Comparison of ENCODE assay signal across 36 cellular contexts in genomic region chrX:87098477-87098876, GRCh38.
A peak's percentile ranks its signal among the peaks of the same experiment; 100 is the strongest.
DNase-seq lines count a peak whose midpoint lies in the region; ATAC-seq, FAIRE-seq and TF ChIP-seq lines count a peak whose summit lies in the region.
"Had no signal": no experiment of that assay in that cellular context is flagged by ENCODE, and none has a peak within 500 bp of the region (broad histone marks: within the 10 kb centered on the region; RNA-seq: fewer than 3 reads in every experiment).

No MANE protein-coding gene starts in this region.

- no peaks in the 10 kb centered on the region for H3K4me1 Mint-ChIP-seq in astrocyte (ENCODE audit: low read depth, unreplicated experiment)
- H3K4me1 Mint-ChIP-seq in nephron progenitor cell: no peaks in the 10 kb centered on the region
- H3K4me1 Mint-ChIP-seq: B cell; CD14-positive monocyte; CD4-positive, alpha-beta memory T cell; CD4-positive, CD25-positive, alpha-beta regulatory T cell; CD8-positive, alpha-beta memory T cell had no signal

- H2AFZ ChIP-seq in astrocyte (ENCODE audit: low read depth, low read length): no peak overlapping the region

- H3K79me2 ChIP-seq in astrocyte (ENCODE audit: insufficient read depth, low read length): no peaks in the 10 kb centered on the region

- H3K27ac Mint-ChIP-seq in astrocyte (ENCODE audit: unreplicated experiment): no peak overlapping the region
- no peak overlapping the region for H3K27ac Mint-ChIP-seq in nephron progenitor cell
- H3K27ac Mint-ChIP-seq: B cell; CD14-positive monocyte; CD4-positive, alpha-beta memory T cell; CD4-positive, alpha-beta T cell; CD4-positive, CD25-positive, alpha-beta regulatory T cell; CD8-positive, alpha-beta memory T cell; CD8-positive, alpha-beta T cell had no signal

- H3K4me3 ChIP-seq in astrocyte (ENCODE audit: insufficient read depth, low read depth, low read length) (no peak overlapping the region), kidney (ENCODE audit: low read length in 2 of 2) (no peak overlapping the region), spleen (no peak overlapping the region)
- H3K4me3 ChIP-seq: A549; BLaER1; BLaER1 treated with 17β-estradiol and CSF1 and Interleukin-3, amounts not matched to agents 10 nM and 100 nM had no signal

- H3K9me3 Mint-ChIP-seq in astrocyte (ENCODE audit: unreplicated experiment) (no peaks in the 10 kb centered on the region), nephron progenitor cell (no peaks in the 10 kb centered on the region)

- H3K4me3 Mint-ChIP-seq in astrocyte (ENCODE audit: unreplicated experiment) (no peak overlapping the region), nephron progenitor cell (no peak overlapping the region)
- H3K4me3 Mint-ChIP-seq: B cell; CD14-positive monocyte; CD4-positive, alpha-beta memory T cell; CD4-positive, alpha-beta T cell; CD4-positive, CD25-positive, alpha-beta regulatory T cell; CD8-positive, alpha-beta memory T cell; CD8-positive, alpha-beta T cell had no signal

- no peaks in the 10 kb centered on the region for H3K36me3 ChIP-seq in astrocyte (ENCODE audit: insufficient read depth, low read length)
- no peaks in the 10 kb centered on the region for H3K36me3 ChIP-seq in kidney (ENCODE audit: control insufficient read depth in 1 of 2, insufficient read depth in 2 of 2, low read length in 2 of 2)
- no peaks in the 10 kb centered on the region for H3K36me3 ChIP-seq in spleen
- H3K36me3 ChIP-seq: BE2C; BLaER1; BLaER1 treated with 17β-estradiol and CSF1 and Interleukin-3, amounts not matched to agents 10 nM and 100 nM had no signal

- intact Hi-C loops in cardiac septum (cut with DNase I) (no loop called here), left ventricle myocardium superior (cut with micrococcal nuclease) (no loop called here), kidney (cut with DNase I) (no loop called here), spleen (cut with DNase I; ENCODE audit: low total_unique reads) (no loop called here)

- H3K4me2 ChIP-seq in astrocyte (ENCODE audit: low read length): no peak overlapping the region
- H3K4me2 ChIP-seq: A549; BLaER1; BLaER1 treated with 17β-estradiol and CSF1 and Interleukin-3, amounts not matched to agents 10 nM and 100 nM had no signal

- TF ChIP-seq CTCF in astrocyte (IDR thresholded peaks at IDR 0.05; ENCODE audit: insufficient read depth, low read depth, low read length): no peak
- TF ChIP-seq CTCF in kidney (IDR thresholded peaks at IDR 0.05; ENCODE audit: borderline replicate concordance, extremely low read depth, insufficient read depth): no peak
- TF ChIP-seq CTCF in spleen (IDR thresholded peaks at IDR 0.05 in 8 of 11, conservative IDR thresholded peaks at IDR 0.05 in 3 of 11): no peak
- no peak for TF ChIP-seq CTCF in nephron progenitor cell (IDR thresholded peaks at IDR 0.05)

- H3K27me3 ChIP-seq in astrocyte (ENCODE audit: insufficient read depth, low read length) (no peaks in the 10 kb centered on the region), spleen (replicated peaks in 1 of 7) (no peaks in the 10 kb centered on the region)
- H3K27me3 ChIP-seq: BE2C had no signal

- H3K9me3 ChIP-seq in astrocyte (ENCODE audit: insufficient read depth, low read depth, low read length) (no peaks in the 10 kb centered on the region), kidney (ENCODE audit: control insufficient read depth in 1 of 2, low read length in 2 of 2) (no peaks in the 10 kb centered on the region), spleen (no peaks in the 10 kb centered on the region)
- H3K9me3 ChIP-seq: A549, BE2C, BLaER1, Caco-2 had no signal

- TF ChIP-seq POLR2A in spleen (IDR thresholded peaks at IDR 0.05): no peak

- H3K27ac ChIP-seq in astrocyte (ENCODE audit: low read depth, low read length) (no peak overlapping the region), kidney (ENCODE audit: low read depth in 2 of 2, low read length in 2 of 2) (no peak overlapping the region), spleen (no peak overlapping the region)
- H3K27ac ChIP-seq: 22Rv1; A549; BLaER1; BLaER1 treated with 17β-estradiol and CSF1 and Interleukin-3, amounts not matched to agents 10 nM and 100 nM; C4-2B had no signal

- WGBS in spleen, 5 donors: 58 to 89% (median 77%) methylated on average over 3 of the region's 3 CpGs

- DNase-seq in cardiac septum (ENCODE audit: low spot score): peak; percentile 69
- no peak for DNase-seq in left ventricle myocardium superior
- no peak for DNase-seq in astrocyte (ENCODE audit: low read depth)
- peak; percentile 24 for DNase-seq in kidney
- peak; percentile 24 for DNase-seq in spleen
- DNase-seq in globus pallidus (ENCODE audit: low spot score): no peak
- no peak for DNase-seq in HTR-8/SVneo (ENCODE audit: insufficient read length, low spot score)
- no peak for DNase-seq in nephron progenitor cell
- DNase-seq: 8988T; ACHN; AML-193; BE2C; C1 segment of cervical spinal cord; Caco-2; Calu3; CD4-positive, alpha-beta memory T cell; CD4-positive, alpha-beta T cell; CD4-positive, CD25-positive, alpha-beta regulatory T cell; CD8-positive, alpha-beta memory T cell; CD8-positive, alpha-beta T cell; COR-L47; DMS 273 treated with DMSO at 0.1 percent for 48 hours; DMS153; DMS53; DMS79; DMS79 treated with DMSO at 0.1 percent for 48 hours; DND-41; EL had no signal

- no peak for ATAC-seq in left ventricle myocardium superior
- ATAC-seq: A549; CD8-positive, alpha-beta T cell had no signal

- no peaks in the 10 kb centered on the region for H4K20me1 ChIP-seq in astrocyte (ENCODE audit: insufficient read depth, low read length)
- H4K20me1 ChIP-seq: BLaER1 had no signal

- no peak overlapping the region for H3K9ac ChIP-seq in astrocyte (ENCODE audit: low read length)
- no peak overlapping the region for H3K9ac ChIP-seq in kidney (ENCODE audit: low read length in 2 of 2)
- H3K9ac ChIP-seq: BLaER1; BLaER1 treated with 17β-estradiol and CSF1 and Interleukin-3, amounts not matched to agents 10 nM and 100 nM had no signal

- H3K4me1 ChIP-seq in astrocyte (ENCODE audit: insufficient read depth, low read length) (no peaks in the 10 kb centered on the region), kidney (ENCODE audit: control insufficient read depth in 1 of 2, insufficient read depth in 1 of 2, low read depth in 1 of 2, low read length in 2 of 2) (no peaks in the 10 kb centered on the region), spleen (no peaks in the 10 kb centered on the region)
- H3K4me1 ChIP-seq: A549, BE2C, Caco-2 had no signal

- peak; percentile 39 for FAIRE-seq in astrocyte (lab: Jason Lieb, UNC)
- no peak for FAIRE-seq in kidney (lab: Jason Lieb, UNC)
- no peak for FAIRE-seq in HTR-8/SVneo (lab: Jason Lieb, UNC)
- FAIRE-seq: D721Med had no signal

- H3K27me3 Mint-ChIP-seq in astrocyte (ENCODE audit: low read depth, unreplicated experiment) (no peaks in the 10 kb centered on the region), nephron progenitor cell (ENCODE audit: low read depth, poor library complexity) (no peaks in the 10 kb centered on the region)
- H3K27me3 Mint-ChIP-seq: B cell; CD4-positive, alpha-beta memory T cell; CD4-positive, alpha-beta T cell; CD4-positive, CD25-positive, alpha-beta regulatory T cell; CD8-positive, alpha-beta memory T cell had no signal

- H3K36me3 Mint-ChIP-seq in astrocyte (ENCODE audit: low read depth, unreplicated experiment) (no peaks in the 10 kb centered on the region), nephron progenitor cell (ENCODE audit: low read depth) (no peaks in the 10 kb centered on the region)
- H3K36me3 Mint-ChIP-seq: CD14-positive monocyte; CD4-positive, alpha-beta memory T cell; CD4-positive, CD25-positive, alpha-beta regulatory T cell; CD8-positive, alpha-beta memory T cell; CD8-positive, alpha-beta T cell had no signal

Comparison
In these comparisons a context has a peak if more than half of its experiments do, and no peak if none do; other contexts are left out.
1. DNase-seq: peak in cardiac septum (single experiment), kidney (single experiment) and spleen (single experiment); none in left ventricle myocardium superior (single experiment), astrocyte (single experiment), globus pallidus (single experiment), HTR-8/SVneo (single experiment) and nephron progenitor cell (single experiment).